1 cellular context compared by ENCODE assay signal in the genomic region with DNA sequence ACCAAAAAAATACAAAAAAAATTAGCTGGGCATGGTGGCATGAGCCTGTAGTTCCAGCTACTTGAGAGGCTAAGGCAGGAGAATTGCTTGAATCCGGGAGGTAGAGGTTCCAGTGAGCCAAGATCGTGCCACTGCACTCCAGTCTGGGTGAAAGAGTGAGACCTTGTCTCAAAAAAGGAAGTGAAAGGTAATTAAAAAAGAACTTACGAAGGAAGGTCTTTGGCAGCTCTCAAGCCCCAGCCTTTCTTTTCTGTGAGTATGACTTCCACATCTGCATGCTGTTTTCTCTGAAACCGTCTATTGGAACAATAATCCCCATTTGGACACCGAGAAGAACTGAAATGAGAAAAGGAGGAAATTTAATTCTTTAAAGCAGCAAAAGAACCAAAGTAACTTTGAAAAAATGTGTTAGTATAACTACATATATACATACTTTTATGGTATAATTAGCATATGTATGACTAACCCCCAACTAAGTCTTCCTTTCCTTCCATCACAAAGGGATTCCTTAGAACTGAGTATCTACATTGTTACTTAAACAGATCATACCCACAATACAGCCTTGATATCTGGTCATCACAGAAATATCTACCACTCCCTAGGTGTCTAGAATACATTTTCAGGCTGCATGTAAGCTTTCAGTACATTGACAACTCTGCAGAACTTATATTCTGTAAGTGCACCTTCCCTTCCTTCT.
A peak's percentile ranks its signal among the peaks of the same experiment; 100 is the strongest.
TF ChIP-seq lines count a peak whose summit lies in the region.

No MANE protein-coding gene starts in this region.

TF ChIP-seq in H1, 55 proteins besides CTCF, POLR2A, EP300 and RAD21:
- TF ChIP-seq TAF1 (IDR thresholded peaks at IDR 0.05; ENCODE audit: low read depth, low read length) (no peak), SP2 (IDR thresholded peaks at IDR 0.05; ENCODE audit: low read length) (no peak), SUZ12 (IDR thresholded peaks at IDR 0.05; ENCODE audit: low read length) (no peak), KDM4A (IDR thresholded peaks at IDR 0.05; ENCODE audit: low read depth, low read length, severe bottlenecking) (no peak), JUND (IDR thresholded peaks at IDR 0.05; ENCODE audit: low read length) (0 out of 2 replicates have a peak, but pooled peaks have one; percentile 54), CEBPB (IDR thresholded peaks at IDR 0.05; ENCODE audit: low read depth, low read length) (no peak), SP1 (IDR thresholded peaks at IDR 0.05; ENCODE audit: low read depth, low read length) (0 out of 2 replicates have a peak, but pooled peaks have one; percentile 24)
